14 cellular contexts compared by ENCODE assay signal in genomic region chr14:59075503-59075902, GRCh38.
A peak's percentile ranks its signal among the peaks of the same experiment; 100 is the strongest.
DNase-seq lines count a peak whose midpoint lies in the region; ATAC-seq and TF ChIP-seq lines count a peak whose summit lies in the region.
"Had no signal": no experiment of that assay in that cellular context is flagged by ENCODE, and none has a peak within 500 bp of the region (broad histone marks: within the 10 kb centered on the region; RNA-seq: fewer than 3 reads in every experiment).

No MANE protein-coding gene starts in this region.

- H3K79me2 ChIP-seq in Karpas-422 (ENCODE audit: low read length), result no peaks in the 10 kb centered on the region
- H3K79me2 ChIP-seq in trophoblast cell (ENCODE audit: control insufficient read depth, insufficient read depth, low read length, poor library complexity), result no peaks in the 10 kb centered on the region

- H3K4me3 ChIP-seq in Karpas-422 (ENCODE audit: low read length) (no peak overlapping the region), trophoblast cell (ENCODE audit: low read depth, low read length) (no peak overlapping the region), foreskin fibroblast (ENCODE audit: low read depth in 1 of 2, low read length in 2 of 2) (no peak overlapping the region)

- no peak overlapping the region for H2BK12ac ChIP-seq in trophoblast cell (ENCODE audit: low read length)

- H3K23ac ChIP-seq in trophoblast cell (ENCODE audit: low read length), result no peak overlapping the region

- ATAC-seq in left lobe of liver, result peak; percentile 48
- ATAC-seq in HG03095 (IDR thresholded peaks at IDR 0.05; ENCODE audit: unreplicated experiment), result no peak

- H3K79me1 ChIP-seq in trophoblast cell (ENCODE audit: low read length), result no peaks in the 10 kb centered on the region

- DNase-seq in Karpas-422 (no peak), left lobe of liver (ENCODE audit: low spot score) (no peak), trophoblast cell (no peak), GOT3 (lab: John Stamatoyannopoulos, UW) (no peak), foreskin fibroblast (no peak)
- DNase-seq: ACHN; BE2C; C1 segment of cervical spinal cord; CD4-positive, CD25-positive, alpha-beta regulatory T cell; CD8-positive, alpha-beta memory T cell; COR-L47; HCEC 1CT had no signal

- H3K27me3 ChIP-seq in Karpas-422 (ENCODE audit: low read length), result no peaks in the 10 kb centered on the region; the same call in 1 of the 2 replicates
- no peaks in the 10 kb centered on the region for H3K27me3 ChIP-seq in trophoblast cell (ENCODE audit: insufficient read depth, low read length)
- H3K27me3 ChIP-seq: BE2C had no signal

- H3K9me2 ChIP-seq in Karpas-422 (replicated peaks; ENCODE audit: insufficient read depth, low read length), result no peaks in the 10 kb centered on the region

- no peak overlapping the region for H3K9ac ChIP-seq in Karpas-422 (ENCODE audit: low read length)
- no peak overlapping the region for H3K9ac ChIP-seq in trophoblast cell (ENCODE audit: low read length)

- H2BK120ac ChIP-seq in trophoblast cell (ENCODE audit: insufficient read depth, low read length, poor library complexity), result no peak overlapping the region

- H3K14ac ChIP-seq in trophoblast cell (ENCODE audit: low read length), result no peak overlapping the region

- no peak overlapping the region for H4K8ac ChIP-seq in trophoblast cell (ENCODE audit: low read depth, low read length)

- no peak overlapping the region for H3K4ac ChIP-seq in trophoblast cell (ENCODE audit: low read depth, low read length)

- no peak overlapping the region for H2BK5ac ChIP-seq in trophoblast cell (ENCODE audit: low read depth, low read length, poor library complexity)

- H2AK5ac ChIP-seq in trophoblast cell (ENCODE audit: low read length), result no peak overlapping the region

- no peak overlapping the region for H3K4me2 ChIP-seq in Karpas-422 (ENCODE audit: low read depth, low read length, poor library complexity, severe bottlenecking)
- no peak overlapping the region for H3K4me2 ChIP-seq in trophoblast cell (ENCODE audit: low read length)

- H3K27ac ChIP-seq in Karpas-422 (ENCODE audit: low read length) (no peak overlapping the region), trophoblast cell (ENCODE audit: low read depth, low read length) (no peak overlapping the region)
- H3K27ac ChIP-seq: HL-60 had no signal

- no peaks in the 10 kb centered on the region for H3K9me3 ChIP-seq in Karpas-422 (ENCODE audit: low read length)
- H3K9me3 ChIP-seq in trophoblast cell (ENCODE audit: insufficient read depth, low read depth, low read length), result no peaks in the 10 kb centered on the region
- H3K9me3 ChIP-seq: BE2C had no signal

- TF ChIP-seq CTCF in foreskin fibroblast (IDR thresholded peaks at IDR 0.05; ENCODE audit: low read depth, low read length), result no peak

- no CpG with 5 or more reads among the region's 2 CpGs for WGBS in trophoblast cell (ENCODE audit: extremely low coverage, insufficient coverage, insufficient read length)

- peak overlapping the region; percentile 13 for H4K91ac ChIP-seq in trophoblast cell (ENCODE audit: low read depth, low read length)

- H3K4me1 ChIP-seq in Karpas-422 (ENCODE audit: low read length) (no peaks in the 10 kb centered on the region), trophoblast cell (ENCODE audit: control insufficient read depth in 1 of 2, insufficient read depth in 2 of 2, low read length in 2 of 2) (no peaks in the 10 kb centered on the region)
- H3K4me1 ChIP-seq: BE2C had no signal

- no peak overlapping the region for H3K18ac ChIP-seq in trophoblast cell (ENCODE audit: low read length)

- no peaks in the 10 kb centered on the region for H4K20me1 ChIP-seq in Karpas-422 (ENCODE audit: insufficient read depth, low read depth, low read length)

- H3K36me3 ChIP-seq in Karpas-422 (ENCODE audit: insufficient read depth, low read length) (no peaks in the 10 kb centered on the region), trophoblast cell (ENCODE audit: control insufficient read depth in 1 of 2, insufficient read depth in 2 of 2, low read length in 2 of 2) (no peaks in the 10 kb centered on the region)
- H3K36me3 ChIP-seq: BE2C had no signal

- H2AFZ ChIP-seq in Karpas-422 (ENCODE audit: low read length), result 0 out of 2 replicates have a peak overlapping the region, but pooled peaks have one; percentile 24
- H2AFZ ChIP-seq in trophoblast cell (ENCODE audit: insufficient read depth, low read length, poor library complexity), result no peak overlapping the region

- no peak overlapping the region for H4K12ac ChIP-seq in trophoblast cell (ENCODE audit: low read depth, low read length)
